In the genomic region with DNA sequence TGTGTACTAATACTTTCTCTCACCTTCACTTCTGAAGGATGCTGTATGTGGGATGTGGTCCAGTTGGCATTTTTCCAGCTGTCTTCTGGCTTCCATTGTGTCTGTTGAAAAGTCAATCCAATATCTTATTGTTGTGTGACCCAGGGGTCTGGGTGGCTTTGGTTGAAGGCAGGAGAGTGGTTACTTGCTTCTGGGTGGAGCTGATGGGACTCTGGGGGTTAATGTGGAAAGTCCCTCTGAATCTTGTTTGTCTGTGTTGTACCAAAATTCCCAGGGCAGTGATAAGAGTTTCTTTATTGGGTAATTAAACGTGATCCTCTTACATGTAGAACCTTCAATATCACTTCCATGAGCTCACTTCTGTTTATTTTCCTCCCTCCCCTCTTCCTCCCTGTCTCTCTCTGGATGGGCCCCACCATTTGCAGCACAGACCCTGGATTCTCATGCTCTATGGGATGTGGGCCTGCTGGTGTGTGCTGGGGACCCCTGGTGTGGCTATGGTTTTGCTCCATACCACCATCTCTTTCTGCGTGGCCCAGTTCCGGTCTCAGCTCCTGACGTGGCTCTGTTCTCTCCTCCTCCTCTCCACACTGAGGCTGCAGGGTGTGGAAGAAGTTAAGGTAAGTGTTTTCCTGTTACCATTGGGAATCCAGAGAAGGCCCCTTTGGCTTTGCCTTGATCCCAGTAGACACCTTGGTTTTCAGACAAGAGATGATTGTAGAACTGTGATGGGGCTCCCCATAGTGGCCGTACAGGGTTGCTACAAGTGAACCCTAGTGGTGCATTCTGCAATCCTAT, we compare ENCODE assay signal across 8 cellular contexts.
A peak's percentile ranks its signal among the peaks of the same experiment; 100 is the strongest.
DNase-seq lines count a peak whose midpoint lies in the region; ATAC-seq and TF ChIP-seq lines count a peak whose summit lies in the region.

No MANE protein-coding gene starts in this region.

- no peak overlapping the region for H3K4me3 Mint-ChIP-seq in Calu3 (ENCODE audit: low read depth, unreplicated experiment)
- H3K4me3 Mint-ChIP-seq in activated CD4-positive, alpha-beta T cell treated with anti-CD3 and anti-CD28 coated beads, Interleukin-2, amount 10 ng/mL, durations not matched to agents 7 days and 5 days = no peak overlapping the region
- peak overlapping the region in 1 of 2 donors; percentile 31 for H3K4me3 Mint-ChIP-seq in effector memory CD8-positive, alpha-beta T cell

- H3K27ac Mint-ChIP-seq in Calu3 (ENCODE audit: unreplicated experiment) = no peak overlapping the region
- H3K27ac Mint-ChIP-seq in activated CD4-positive, alpha-beta T cell treated with anti-CD3 and anti-CD28 coated beads, Interleukin-2, amount 10 ng/mL, durations not matched to agents 7 days and 5 days = no peak overlapping the region
- H3K27ac Mint-ChIP-seq in effector memory CD8-positive, alpha-beta T cell = peak overlapping the region; percentile 4 to 42

- DNase-seq in Calu3 (peak; percentile 77), NCI-H510A (lab: John Stamatoyannopoulos, UW) (peak; percentile 27), middle frontal gyrus (ENCODE audit: extremely low spot score, low spot score) (peak; percentile 33), superior temporal gyrus (ENCODE audit: extremely low spot score) (peak; percentile 86)
- peak; percentile 57 for DNase-seq in activated CD4-positive, alpha-beta T cell treated with anti-CD3 and anti-CD28 coated beads, Interleukin-2, amount 10 ng/mL, durations not matched to agents 7 days and 5 days
- peak; percentile 30 to 46 (median 31) for DNase-seq in effector memory CD8-positive, alpha-beta T cell

- TF ChIP-seq CTCF in Calu3 (IDR thresholded peaks at IDR 0.05; ENCODE audit: unreplicated experiment) = peak; percentile 82

- ATAC-seq in GM19395 (IDR thresholded peaks at IDR 0.05; ENCODE audit: unreplicated experiment) (peak; percentile 94), HG03432 (IDR thresholded peaks at IDR 0.05; ENCODE audit: unreplicated experiment) (peak; percentile 89)
- ATAC-seq in effector memory CD8-positive, alpha-beta T cell (replicated peaks) = peak; percentile 67

- H3K27me3 Mint-ChIP-seq in Calu3 (ENCODE audit: unreplicated experiment) = no peaks in the 10 kb centered on the region
- peaks cover 10% of the 10 kb centered on the region for H3K27me3 Mint-ChIP-seq in activated CD4-positive, alpha-beta T cell treated with anti-CD3 and anti-CD28 coated beads, Interleukin-2, amount 10 ng/mL, durations not matched to agents 7 days and 5 days
- no peaks in the 10 kb centered on the region for H3K27me3 Mint-ChIP-seq in effector memory CD8-positive, alpha-beta T cell

- POLR2A ChIA-PET in activated CD4-positive, alpha-beta T cell treated with anti-CD3 and anti-CD28 coated beads, Interleukin-2, amount 10 ng/mL, durations not matched to agents 7 days and 5 days (lab: Charles Lee) = interaction anchor here (1.5 kb wide), 1 partner anchor 26 kb away, joined by 9 read pairs; no protein-coding TSS in a partner anchor

- H3K36me3 Mint-ChIP-seq in Calu3 (ENCODE audit: insufficient read depth, unreplicated experiment) = no peaks in the 10 kb centered on the region
- H3K36me3 Mint-ChIP-seq in activated CD4-positive, alpha-beta T cell treated with anti-CD3 and anti-CD28 coated beads, Interleukin-2, amount 10 ng/mL, durations not matched to agents 7 days and 5 days (ENCODE audit: low read depth) = no peaks in the 10 kb centered on the region
- H3K36me3 Mint-ChIP-seq in effector memory CD8-positive, alpha-beta T cell (ENCODE audit: insufficient read depth) = no peaks in the 10 kb centered on the region

- no TSS peak for BruUV-seq in Calu3 (replicated peaks; lab: Mats Ljungman, UMichigan)

- peaks cover 8% of the 10 kb centered on the region for H3K4me1 Mint-ChIP-seq in Calu3 (ENCODE audit: low read depth, unreplicated experiment)
- H3K4me1 Mint-ChIP-seq in activated CD4-positive, alpha-beta T cell treated with anti-CD3 and anti-CD28 coated beads, Interleukin-2, amount 10 ng/mL, durations not matched to agents 7 days and 5 days = peaks cover 21% of the 10 kb centered on the region
- H3K4me1 Mint-ChIP-seq in effector memory CD8-positive, alpha-beta T cell (ENCODE audit: low read depth in 2 of 2) = peaks cover 8 to 20% of the 10 kb centered on the region in 2 donors

- CTCF ChIA-PET in Calu3 (lab: Charles Lee) = interaction anchor here (1.2 to 2.3 kb wide), 2 partner anchors 26 to 39 kb away, joined by 8 to 10 read pairs; no protein-coding TSS in a partner anchor
- CTCF ChIA-PET in activated CD4-positive, alpha-beta T cell treated with anti-CD3 and anti-CD28 coated beads, Interleukin-2, amount 10 ng/mL, durations not matched to agents 7 days and 5 days (lab: Charles Lee) = interaction anchor here (1.2 kb wide), 1 partner anchor 20 kb away, joined by 4 read pairs; no protein-coding TSS in a partner anchor

- H3K9me3 Mint-ChIP-seq in Calu3 (ENCODE audit: low read depth, unreplicated experiment) = peaks cover 2% of the 10 kb centered on the region
- no peaks in the 10 kb centered on the region for H3K9me3 Mint-ChIP-seq in activated CD4-positive, alpha-beta T cell treated with anti-CD3 and anti-CD28 coated beads, Interleukin-2, amount 10 ng/mL, durations not matched to agents 7 days and 5 days
- no peaks in the 10 kb centered on the region for H3K9me3 Mint-ChIP-seq in effector memory CD8-positive, alpha-beta T cell

- intact Hi-C loops in Calu3 (cut with micrococcal nuclease; ENCODE audit: unreplicated experiment) = loop anchor here (1.0 to 5.0 kb wide), 4 partner anchors 26 to 1112 kb away; no protein-coding TSS in a partner anchor

Comparison
In these comparisons a context has a peak if more than half of its experiments do, and no peak if none do; other contexts are left out.
1. Peak in every context shown above with its lines: DNase-seq and ATAC-seq.
2. DNase-seq: peak in every context shown above with its lines; median percentile 86 in superior temporal gyrus; 77 in Calu3; 57 in activated CD4-positive, alpha-beta T cell treated with anti-CD3 and anti-CD28 coated beads, Interleukin-2, amount 10 ng/mL, durations not matched to agents 7 days and 5 days; 33 in middle frontal gyrus; 31 in effector memory CD8-positive, alpha-beta T cell; 27 in NCI-H510A.
3. H3K27ac Mint-ChIP-seq: peak in effector memory CD8-positive, alpha-beta T cell (2 of 2); none in Calu3 (single experiment) and activated CD4-positive, alpha-beta T cell treated with anti-CD3 and anti-CD28 coated beads, Interleukin-2, amount 10 ng/mL, durations not matched to agents 7 days and 5 days (single experiment).